In genomic region chr6:37741757-37742400, GRCh38 we compare ENCODE assay signal across 8 cellular contexts. TPM values are rescaled to one million over a fixed set of nuclear protein-coding genes. Genes with fewer than 3 reads are reported as not detected.
DNase-seq lines count a peak whose midpoint lies in the region; ATAC-seq and TF ChIP-seq lines count a peak whose summit lies in the region.

No MANE protein-coding gene starts in this region.

- ATAC-seq in HG03439 (IDR thresholded peaks at IDR 0.05; ENCODE audit: unreplicated experiment) (no peak), HG03378 (IDR thresholded peaks at IDR 0.05; ENCODE audit: unreplicated experiment) (no peak), HG03342 (IDR thresholded peaks at IDR 0.05; ENCODE audit: unreplicated experiment) (no peak)

- TF ChIP-seq CTCF in NB4 (IDR thresholded peaks at IDR 0.05; ENCODE audit: low read depth, low read length) = peak; percentile 29
- peak; percentile 18 for TF ChIP-seq CTCF in coronary artery (IDR thresholded peaks at IDR 0.05)

- TF ChIP-seq POLR2A in NB4 (IDR thresholded peaks at IDR 0.05; ENCODE audit: extremely low read depth, insufficient read length) = no peak

- DNase-seq in EL (peak; percentile 16), NB4 (ENCODE audit: low read depth) (peak; percentile 23), coronary artery (ENCODE audit: low spot score) (no peak), myocyte (ENCODE audit: low read depth) (peak; percentile 40), SIG-M5 (lab: John Stamatoyannopoulos, UW) (no peak)

- H3K4me3 ChIP-seq in NB4 (ENCODE audit: low read depth, low read length) = no peak overlapping the region
- no peak overlapping the region for H3K4me3 ChIP-seq in coronary artery

- H3K27ac ChIP-seq in coronary artery = no peak overlapping the region

RNA-seq across cellular contexts. Expression of gene MDGA1, which starts 44.2 kb away (rescaled TPM):
- 1.7 and 1.9 TPM in 2 replicates for total RNA-seq in myocyte
- polyA plus RNA-seq in myocyte (2012) = 2.0 TPM

Comparison
In these comparisons a context has a peak if more than half of its experiments do, and no peak if none do; other contexts are left out.
1. DNase-seq: peak in EL (single experiment), NB4 (single experiment) and myocyte (single experiment); none in coronary artery (single experiment) and SIG-M5 (single experiment).